ENCODE assay signal across 8 cellular contexts in genomic region chr10:16817125-16818019, GRCh38. TPM values are rescaled to one million over a fixed set of nuclear protein-coding genes. Genes with fewer than 3 reads are reported as not detected.
DNase-seq lines count a peak whose midpoint lies in the region; ATAC-seq and TF ChIP-seq lines count a peak whose summit lies in the region.

Gene RSU1 (minus strand): TSS chr10:16817424. CDS start chr10:16817081, 343 bp downstream.

- peaks cover 0 to 9% (median 5%) of the 10 kb centered on the region in 12 donors for H3K9me3 ChIP-seq in heart left ventricle

- ATAC-seq in HG02870 (IDR thresholded peaks at IDR 0.05; ENCODE audit: unreplicated experiment): peak; percentile 99
- peak; percentile 98 to 99 (median 99) for ATAC-seq in heart left ventricle

- intact Hi-C loops in T-helper 1 cell treated with Interleukin-12 subunit alpha and Interleukin-12 subunit beta and Interleukin-4 antibody, amounts not matched to agents 30 ng/mL and 1 ng/mL, for 36 hours (cut with micrococcal nuclease): loop anchor here (1.0 to 10.0 kb wide), 19 partner anchors 11 to 1863 kb away; partner anchors contain the start of genes ARL5B, DCLRE1C, MEIG1 and MINDY3
- intact Hi-C loops in heart left ventricle (cut with DNase I): no loop called here

- H3K4me3 ChIP-seq in heart left ventricle: peak within 1 kb of the TSS; percentile 45 to 90 (median 77)

- peaks cover 14% of the 10 kb centered on the region for H3K9me3 Mint-ChIP-seq in type B pancreatic cell

- H3K4me1 ChIP-seq in heart left ventricle: peaks cover 0 to 46% (median 23%) of the 10 kb centered on the region in 12 donors

- peak within 1 kb of the TSS; percentile 92 for H3K27ac Mint-ChIP-seq in type B pancreatic cell

- TF ChIP-seq POLR2A in heart left ventricle (IDR thresholded peaks at IDR 0.05): peak in 1 of 2 donors; percentile 81

- H3K4me3 Mint-ChIP-seq in type B pancreatic cell: peak within 1 kb of the TSS; percentile 98

- WGBS in heart left ventricle, 4 donors: 0 to 1% (median 0%) methylated on average over 20 to 65 of the region's 65 CpGs

- DNase-seq in GM13976 (ENCODE audit: low spot score): peak; percentile 98
- DNase-seq in NCI-H146 treated with DMSO at 0.1 percent for 48 hours (lab: John Stamatoyannopoulos, UW; ENCODE audit: unreplicated experiment): peak; percentile 100
- DNase-seq in amniotic epithelial cell (ENCODE audit: low read depth): peak; percentile 99
- DNase-seq in heart left ventricle: peak; percentile 99 to 100 (median 100)
- peak; percentile 100 for DNase-seq in pons (ENCODE audit: low spot score)
- peak; percentile 100 for DNase-seq in type B pancreatic cell (ENCODE audit: extremely low spot score, unreplicated experiment)

- H3K27me3 ChIP-seq in heart left ventricle: no peaks in the 10 kb centered on the region

- H3K27ac ChIP-seq in heart left ventricle: peak within 1 kb of the TSS; percentile 68 to 95 (median 90)

- peaks cover 31% of the 10 kb centered on the region for H3K4me1 Mint-ChIP-seq in type B pancreatic cell (ENCODE audit: unreplicated experiment)

- peaks cover 3% of the 10 kb centered on the region for H3K36me3 Mint-ChIP-seq in type B pancreatic cell

- peaks cover 0 to 10% (median 0%) of the 10 kb centered on the region in 9 donors for H3K36me3 ChIP-seq in heart left ventricle

- TF ChIP-seq CTCF in GM13976 (IDR thresholded peaks at IDR 0.05; ENCODE audit: borderline replicate concordance, control extremely low read depth, extremely low read depth, insufficient read depth, missing control alignments) (no peak), heart left ventricle (IDR thresholded peaks at IDR 0.05) (no peak), type B pancreatic cell (conservative IDR thresholded peaks at IDR 0.05) (no peak)

- in situ Hi-C loops in GM13976 (cut with MboI; ENCODE audit: low sequenced_read_pairs, unreplicated experiment): loop anchor here (25.0 kb wide), 1 partner anchor 930 kb away; no protein-coding TSS in a partner anchor

- H3K27me3 Mint-ChIP-seq in type B pancreatic cell: peaks cover 2% of the 10 kb centered on the region

RNA-seq across cellular contexts. Expression of gene RSU1, which starts in this region (rescaled TPM):
- 89.8 and 95.3 TPM in 2 replicates for total RNA-seq in T-helper 1 cell treated with Interleukin-12 subunit alpha and Interleukin-12 subunit beta and Interleukin-4 antibody, amounts not matched to agents 30 ng/mL and 1 ng/mL, for 36 hours
- total RNA-seq in heart left ventricle (10 to 100 TPM; 42.3 to 84.1 (median 53.0) TPM), type B pancreatic cell (ENCODE audit: low replicate concordance) (37.3 and 43.8 TPM in 2 replicates)
- polyA plus RNA-seq in heart left ventricle: 10 to 100 TPM; 29.6 to 68.9 TPM

Comparison
In these comparisons a context has a peak if more than half of its experiments do, and no peak if none do; other contexts are left out.
1. Peak in every context shown above with its lines: DNase-seq, ATAC-seq, H3K4me3 ChIP-seq and H3K27ac ChIP-seq.